21 cellular contexts compared by ENCODE assay signal in genomic region chr3:96869316-96869715, GRCh38. TPM values are rescaled to one million over a fixed set of nuclear protein-coding genes. Genes with fewer than 3 reads are reported as not detected.
A peak's percentile ranks its signal among the peaks of the same experiment; 100 is the strongest.
DNase-seq lines count a peak whose midpoint lies in the region; ATAC-seq and TF ChIP-seq lines count a peak whose summit lies in the region.
"Had no signal": no experiment of that assay in that cellular context is flagged by ENCODE, and none has a peak within 500 bp of the region (broad histone marks: within the 10 kb centered on the region; RNA-seq: fewer than 3 reads in every experiment).

No MANE protein-coding gene starts in this region.

- no peak for TF ChIP-seq POLR2A in suprapubic skin (IDR thresholded peaks at IDR 0.05)

- DNase-seq in NCI-H226 (peak; percentile 84), amniotic epithelial cell (ENCODE audit: low read depth) (peak; percentile 1), epithelial cell of esophagus (ENCODE audit: low read depth) (peak; percentile 14), nephron progenitor cell (no peak), left ventricle myocardium superior (no peak), suprapubic skin (ENCODE audit: low spot score in 2 of 2) (no peak)
- DNase-seq: 8988T; ACHN; Caco-2; CD4-positive, CD25-positive, alpha-beta regulatory T cell; CD8-positive, alpha-beta T cell; DMS153; DND-41; GOT3; HFFc6 had no signal

- peak overlapping the region; percentile 67 for H3K27ac Mint-ChIP-seq in nephron progenitor cell
- H3K27ac Mint-ChIP-seq: B cell; CD4-positive, CD25-positive, alpha-beta regulatory T cell; CD8-positive, alpha-beta T cell; HFFc6 had no signal

- no peaks in the 10 kb centered on the region for H3K4me1 Mint-ChIP-seq in nephron progenitor cell
- H3K4me1 Mint-ChIP-seq: B cell; CD4-positive, CD25-positive, alpha-beta regulatory T cell had no signal

- H3K36me3 ChIP-seq in suprapubic skin = no peaks in the 10 kb centered on the region
- H3K36me3 ChIP-seq: BLaER1, HAP-1 had no signal

- H3K4me3 ChIP-seq in epithelial cell of esophagus (ENCODE audit: low read length) (no peak overlapping the region), suprapubic skin (no peak overlapping the region)
- H3K4me3 ChIP-seq: A549, BLaER1, HAP-1 had no signal

- H3K4me1 ChIP-seq in suprapubic skin = no peaks in the 10 kb centered on the region
- H3K4me1 ChIP-seq: A549, BLaER1, Caco-2, HAP-1 had no signal

- H3K9me3 ChIP-seq in suprapubic skin = no peaks in the 10 kb centered on the region
- H3K9me3 ChIP-seq: A549, BLaER1, Caco-2, HAP-1 had no signal

- H3K27me3 Mint-ChIP-seq in nephron progenitor cell (ENCODE audit: low read depth, poor library complexity) = no peaks in the 10 kb centered on the region
- H3K27me3 Mint-ChIP-seq: B cell; CD4-positive, CD25-positive, alpha-beta regulatory T cell had no signal

- intact Hi-C loops in left ventricle myocardium superior (cut with micrococcal nuclease) = no loop called here

- 53% methylated on average over 2 of the region's 2 CpGs for WGBS in suprapubic skin

- no peak for TF ChIP-seq CTCF in epithelial cell of esophagus (IDR thresholded peaks at IDR 0.05; ENCODE audit: insufficient read depth, low read depth, low read length, missing control alignments)
- no peak for TF ChIP-seq CTCF in nephron progenitor cell (IDR thresholded peaks at IDR 0.05)
- no peak for TF ChIP-seq CTCF in suprapubic skin (IDR thresholded peaks at IDR 0.05)

- no peak for TF ChIP-seq EP300 in suprapubic skin (IDR thresholded peaks at IDR 0.05)

- no peaks in the 10 kb centered on the region for H3K36me3 Mint-ChIP-seq in nephron progenitor cell (ENCODE audit: low read depth)
- H3K36me3 Mint-ChIP-seq: CD4-positive, CD25-positive, alpha-beta regulatory T cell; CD8-positive, alpha-beta T cell had no signal

- ATAC-seq in left ventricle myocardium superior (no peak), HG03571 (IDR thresholded peaks at IDR 0.05; ENCODE audit: unreplicated experiment) (no peak)
- ATAC-seq: A549; CD8-positive, alpha-beta T cell had no signal

- H3K9me3 Mint-ChIP-seq in nephron progenitor cell = no peaks in the 10 kb centered on the region
- H3K9me3 Mint-ChIP-seq: CD8-positive, alpha-beta T cell had no signal

- H3K4me3 Mint-ChIP-seq in nephron progenitor cell = no peak overlapping the region
- H3K4me3 Mint-ChIP-seq: B cell; CD4-positive, CD25-positive, alpha-beta regulatory T cell; CD8-positive, alpha-beta T cell; HFFc6 had no signal

- no peak overlapping the region for H3K27ac ChIP-seq in suprapubic skin
- H3K27ac ChIP-seq: A549, BLaER1, C4-2B had no signal

- H3K27me3 ChIP-seq in suprapubic skin = no peaks in the 10 kb centered on the region
- H3K27me3 ChIP-seq: BLaER1 had no signal

RNA-seq across cellular contexts. Expression of gene EPHA6, which starts 54.9 kb away (rescaled TPM):
- total RNA-seq in left ventricle myocardium superior (0.52 TPM), suprapubic skin (not detected)
- total RNA-seq: B cell; CD4-positive, CD25-positive, alpha-beta regulatory T cell; CD8-positive, alpha-beta T cell; HFFc6 had no signal

Comparison
In these comparisons a context has a peak if more than half of its experiments do, and no peak if none do; other contexts are left out.
1. DNase-seq: peak in NCI-H226 (single experiment), amniotic epithelial cell (single experiment) and epithelial cell of esophagus (single experiment); none in nephron progenitor cell (single experiment), left ventricle myocardium superior (single experiment) and suprapubic skin (0 of 2).